In genomic region chr2:15941970-15942710, GRCh38 we compare ENCODE assay signal across 9 cellular contexts. TPM values are rescaled to one million over a fixed set of nuclear protein-coding genes. Genes with fewer than 3 reads are reported as not detected.
DNase-seq lines count a peak whose midpoint lies in the region; ATAC-seq and TF ChIP-seq lines count a peak whose summit lies in the region.
"Had no signal": no experiment of that assay in that cellular context is flagged by ENCODE, and none has a peak within 500 bp of the region (broad histone marks: within the 10 kb centered on the region; RNA-seq: fewer than 3 reads in every experiment).

No MANE protein-coding gene starts in this region.

- ATAC-seq in HG02610 (IDR thresholded peaks at IDR 0.05; ENCODE audit: unreplicated experiment) (no peak), GM21619 (IDR thresholded peaks at IDR 0.05; ENCODE audit: unreplicated experiment) (no peak)

- H3K9me3 ChIP-seq in breast epithelium: no peaks in the 10 kb centered on the region

- H3K27me3 ChIP-seq in breast epithelium: peaks cover 3 to 32% of the 10 kb centered on the region in 2 donors

- intact Hi-C loops in breast epithelium (cut with DNase I; ENCODE audit: low total_unique reads): loop anchor here (10.0 kb wide), 1 partner anchor 793 kb away; no protein-coding TSS in a partner anchor
- intact Hi-C loops in MCF 10A (cut with micrococcal nuclease): no loop called here

- POLR2A ChIA-PET in MCF 10A (lab: Yijun Ruan, JAX): interaction anchor here (0.6 kb wide), 1 partner anchor 233 kb away, joined by 3 read pairs; no protein-coding TSS in a partner anchor

- peaks cover 36% of the 10 kb centered on the region for H3K27me3 Mint-ChIP-seq in MCF 10A (ENCODE audit: insufficient read depth, unreplicated experiment)
- peaks cover 55% of the 10 kb centered on the region for H3K27me3 Mint-ChIP-seq in stimulated activated naive CD8-positive, alpha-beta T cell treated with anti-CD3 and anti-CD28 coated beads, Interleukin-15, Interleukin-2, amounts not matched to agents 100 ng/mL and 50 ng/mL, for 24 hours

- TF ChIP-seq CTCF in breast epithelium (IDR thresholded peaks at IDR 0.05) (no peak), MCF 10A (IDR thresholded peaks at IDR 0.05; ENCODE audit: unreplicated experiment) (no peak)

- H3K27ac ChIP-seq in breast epithelium: peak overlapping the region in 1 of 2 donors; percentile 71
- H3K27ac ChIP-seq: VCaP had no signal

- H3K36me3 ChIP-seq in breast epithelium: no peaks in the 10 kb centered on the region

- DNase-seq in breast epithelium (ENCODE audit: low spot score in 2 of 2) (no peak), MCF 10A (ENCODE audit: unreplicated experiment) (no peak), amygdala (lab: John Stamatoyannopoulos, UW) (peak in 32 of 56 donors; percentile 7 to 57 (median 36)), left kidney (ENCODE audit: low read depth, low spot score) (peak; percentile 70), SIG-M5 treated with dmso at 0.1 percent for 504 hours (lab: John Stamatoyannopoulos, UW; ENCODE audit: unreplicated experiment) (no peak)

- H3K4me3 Mint-ChIP-seq in MCF 10A (ENCODE audit: unreplicated experiment): no peak overlapping the region
- peak overlapping the region; percentile 55 for H3K4me3 Mint-ChIP-seq in stimulated activated naive CD8-positive, alpha-beta T cell treated with anti-CD3 and anti-CD28 coated beads, Interleukin-15, Interleukin-2, amounts not matched to agents 100 ng/mL and 50 ng/mL, for 24 hours

- H3K4me1 ChIP-seq in breast epithelium: peaks cover 3 to 20% of the 10 kb centered on the region in 2 donors

- H3K27ac Mint-ChIP-seq in MCF 10A (ENCODE audit: low read depth, unreplicated experiment): no peak overlapping the region
- no peak overlapping the region for H3K27ac Mint-ChIP-seq in stimulated activated naive CD8-positive, alpha-beta T cell treated with anti-CD3 and anti-CD28 coated beads, Interleukin-15, Interleukin-2, amounts not matched to agents 100 ng/mL and 50 ng/mL, for 24 hours

- CTCF ChIA-PET in MCF 10A (lab: Yijun Ruan, JAX): interaction anchor here (0.7 to 4.3 kb wide), 5 partner anchors 9 to 713 kb away, joined by 3 to 57 read pairs (median 8); no protein-coding TSS in a partner anchor

- peak overlapping the region; percentile 43 to 79 (median 54) for H3K4me3 ChIP-seq in breast epithelium

- no peak for TF ChIP-seq POLR2A in breast epithelium (IDR thresholded peaks at IDR 0.05)

- no peaks in the 10 kb centered on the region for H3K4me1 Mint-ChIP-seq in MCF 10A (ENCODE audit: insufficient read depth, unreplicated experiment)
- peaks cover 22% of the 10 kb centered on the region for H3K4me1 Mint-ChIP-seq in stimulated activated naive CD8-positive, alpha-beta T cell treated with anti-CD3 and anti-CD28 coated beads, Interleukin-15, Interleukin-2, amounts not matched to agents 100 ng/mL and 50 ng/mL, for 24 hours (ENCODE audit: low read depth)

- H3K36me3 Mint-ChIP-seq in MCF 10A (ENCODE audit: insufficient read depth, unreplicated experiment): no peaks in the 10 kb centered on the region
- no peaks in the 10 kb centered on the region for H3K36me3 Mint-ChIP-seq in stimulated activated naive CD8-positive, alpha-beta T cell treated with anti-CD3 and anti-CD28 coated beads, Interleukin-15, Interleukin-2, amounts not matched to agents 100 ng/mL and 50 ng/mL, for 24 hours (ENCODE audit: low read depth)

- H3K9me3 Mint-ChIP-seq in MCF 10A (ENCODE audit: unreplicated experiment): no peaks in the 10 kb centered on the region
- no peaks in the 10 kb centered on the region for H3K9me3 Mint-ChIP-seq in stimulated activated naive CD8-positive, alpha-beta T cell treated with anti-CD3 and anti-CD28 coated beads, Interleukin-15, Interleukin-2, amounts not matched to agents 100 ng/mL and 50 ng/mL, for 24 hours

- no TSS peak for BruUV-seq in MCF 10A (replicated peaks; lab: Mats Ljungman, UMichigan)

RNA-seq across cellular contexts. Expression of gene MYCN, which starts 1.8 kb away (rescaled TPM):
- total RNA-seq in breast epithelium (under 1 TPM; 0.32 to 0.98 (median 0.59) TPM), MCF 10A (2022) (not detected in 2 replicates)

Comparison
In these comparisons a context has a peak if more than half of its experiments do, and no peak if none do; other contexts are left out.
1. DNase-seq: peak in amygdala (32 of 56) and left kidney (single experiment); none in breast epithelium (0 of 2), MCF 10A (single experiment) and SIG-M5 treated with dmso at 0.1 percent for 504 hours (single experiment).